ENCODE assay signal across 8 cellular contexts in genomic region chr15:64703632-64703959, GRCh38.
DNase-seq lines count a peak whose midpoint lies in the region; ATAC-seq and TF ChIP-seq lines count a peak whose summit lies in the region.

No MANE protein-coding gene starts in this region.

- POLR2A ChIA-PET in OCI-LY7 (lab: Charles Lee), result no interaction called here

- no peak for TF ChIP-seq POLR2A in ovary (IDR thresholded peaks at IDR 0.05)

- TF ChIP-seq CTCF in OCI-LY7 (conservative IDR thresholded peaks at IDR 0.05; ENCODE audit: low read length) (no peak), endothelial cell (IDR thresholded peaks at IDR 0.05; ENCODE audit: unreplicated experiment) (no peak), ovary (IDR thresholded peaks at IDR 0.05) (no peak)

- CTCF ChIA-PET in OCI-LY7 (lab: Charles Lee; ENCODE audit: unreplicated experiment), result no interaction called here

- no peak for DNase-seq in OCI-LY7 (ENCODE audit: low spot score)
- DNase-seq in endothelial cell (ENCODE audit: low spot score), result no peak
- no peak for DNase-seq in ovary
- no peak for DNase-seq in NCI-H526 treated with DMSO at 0.1 percent for 48 hours (lab: John Stamatoyannopoulos, UW)
- no peak for DNase-seq in DMS153 (lab: John Stamatoyannopoulos, UW)
- no peak for DNase-seq in NOMO-1 (lab: John Stamatoyannopoulos, UW; ENCODE audit: unreplicated experiment in 2 of 2)
- no peak for DNase-seq in NCI-H345 treated with DMSO at 0.1 percent for 48 hours (lab: John Stamatoyannopoulos, UW; ENCODE audit: unreplicated experiment)

- WGBS in ovary, 3 donors, result 41 to 52% (median 47%) methylated on average over 7 of the region's 7 CpGs

- H2AFZ ChIP-seq in OCI-LY7 (ENCODE audit: low read length), result peak overlapping the region; percentile 92

- intact Hi-C loops in OCI-LY7 (cut with micrococcal nuclease; ENCODE audit: unreplicated experiment), result no loop called here
- intact Hi-C loops in ovary (cut with DNase I), result no loop called here

- H3K4me2 ChIP-seq in OCI-LY7 (ENCODE audit: low read length), result peak overlapping the region; percentile 73

- no peaks in the 10 kb centered on the region for H3K27me3 ChIP-seq in ovary

- H3K9me3 ChIP-seq in OCI-LY7 (ENCODE audit: low read length) (no peaks in the 10 kb centered on the region), ovary (no peaks in the 10 kb centered on the region)

- no peak for TF ChIP-seq EP300 in ovary (IDR thresholded peaks at IDR 0.05)

- peaks cover 47% of the 10 kb centered on the region for H3K4me1 Mint-ChIP-seq in endothelial cell (ENCODE audit: unreplicated experiment)

- peak overlapping the region; percentile 98 for H3K4me3 Mint-ChIP-seq in endothelial cell (ENCODE audit: unreplicated experiment)

- H3K36me3 ChIP-seq in OCI-LY7 (ENCODE audit: insufficient read depth, low read length) (peaks cover 7% of the 10 kb centered on the region), ovary (no peaks in the 10 kb centered on the region)

- BruUV-seq in OCI-LY7 (replicated peaks; lab: Mats Ljungman, UMichigan), result no TSS peak

- H3K27me3 Mint-ChIP-seq in endothelial cell (ENCODE audit: unreplicated experiment), result peaks cover 15% of the 10 kb centered on the region

- no peaks in the 10 kb centered on the region for H3K9me3 Mint-ChIP-seq in endothelial cell (ENCODE audit: unreplicated experiment)

- peaks cover 6% of the 10 kb centered on the region; the same call in 1 of the 2 replicates for H4K20me1 ChIP-seq in OCI-LY7 (ENCODE audit: insufficient read depth, low read length)

- H3K27ac ChIP-seq in OCI-LY7 (ENCODE audit: low read depth, low read length, poor library complexity, severe bottlenecking), result no peak overlapping the region
- H3K27ac ChIP-seq in ovary, result peak overlapping the region; percentile 70 to 72

- peaks cover 35% of the 10 kb centered on the region; the same call in 1 of the 2 replicates for H3K79me2 ChIP-seq in OCI-LY7 (ENCODE audit: insufficient read depth, low read depth, low read length)

- H3K4me3 ChIP-seq in OCI-LY7 (ENCODE audit: low read depth, low read length, poor library complexity, severe bottlenecking), result peak overlapping the region; percentile 90
- H3K4me3 ChIP-seq in ovary, result peak overlapping the region; percentile 89

- H3K4me1 ChIP-seq in OCI-LY7 (ENCODE audit: insufficient read depth, low read length, poor library complexity, severe bottlenecking), result peaks cover 42% of the 10 kb centered on the region
- H3K4me1 ChIP-seq in ovary (ENCODE audit: insufficient read depth), result peaks cover 24% of the 10 kb centered on the region

- peak overlapping the region; percentile 89 for H3K27ac Mint-ChIP-seq in endothelial cell (ENCODE audit: unreplicated experiment)

- ATAC-seq in GM19395 (IDR thresholded peaks at IDR 0.05; ENCODE audit: unreplicated experiment), result peak; percentile 9

- H3K9me2 ChIP-seq in OCI-LY7 (ENCODE audit: insufficient read depth, low read length), result no peaks in the 10 kb centered on the region

- peaks cover 8% of the 10 kb centered on the region for H3K36me3 Mint-ChIP-seq in endothelial cell (ENCODE audit: low read depth, unreplicated experiment)
